In genomic region chr2:195410272-195410671, GRCh38 we compare ENCODE assay signal across 15 cellular contexts.
DNase-seq lines count a peak whose midpoint lies in the region; ATAC-seq and TF ChIP-seq lines count a peak whose summit lies in the region.
"Had no signal": no experiment of that assay in that cellular context is flagged by ENCODE, and none has a peak within 500 bp of the region (broad histone marks: within the 10 kb centered on the region; RNA-seq: fewer than 3 reads in every experiment).

No MANE protein-coding gene starts in this region.

- H3K9me3 Mint-ChIP-seq in GM23338 = no peaks in the 10 kb centered on the region
- peaks cover 0 to 2% of the 10 kb centered on the region in 2 donors for H3K9me3 Mint-ChIP-seq in stimulated activated naive B cell treated with anti-CD40 and anti-IgM and Interleukin-4, amounts not matched to agents 10 μg/mL and 1 μg/mL and 100 μg/mL, for 72 hours
- H3K9me3 Mint-ChIP-seq in type B pancreatic cell = no peaks in the 10 kb centered on the region
- H3K9me3 Mint-ChIP-seq: natural killer cell had no signal

- no peaks in the 10 kb centered on the region for H3K27me3 ChIP-seq in GM23338 (ENCODE audit: insufficient read depth)

- H2AFZ ChIP-seq in GM23338 = no peak overlapping the region

- H3K36me3 ChIP-seq in GM23338 (ENCODE audit: insufficient read depth) = no peaks in the 10 kb centered on the region

- H3K36me3 Mint-ChIP-seq in GM23338 (ENCODE audit: low read depth) (peaks cover 2% of the 10 kb centered on the region; the same call in 1 of the 3 replicates), type B pancreatic cell (no peaks in the 10 kb centered on the region)
- no peaks in the 10 kb centered on the region for H3K36me3 Mint-ChIP-seq in stimulated activated naive B cell treated with anti-CD40 and anti-IgM and Interleukin-4, amounts not matched to agents 10 μg/mL and 1 μg/mL and 100 μg/mL, for 72 hours
- H3K36me3 Mint-ChIP-seq: natural killer cell had no signal

- H4K20me1 ChIP-seq in GM23338 (replicated peaks; ENCODE audit: insufficient read depth) = no peaks in the 10 kb centered on the region

- no peak overlapping the region for H3K4me3 ChIP-seq in GM23338

- H3K4me1 Mint-ChIP-seq in GM23338 (peaks cover 22% of the 10 kb centered on the region), type B pancreatic cell (ENCODE audit: unreplicated experiment) (peaks cover 6% of the 10 kb centered on the region)
- H3K4me1 Mint-ChIP-seq in stimulated activated naive B cell treated with anti-CD40 and anti-IgM and Interleukin-4, amounts not matched to agents 10 μg/mL and 1 μg/mL and 100 μg/mL, for 72 hours = peaks cover 21 to 39% of the 10 kb centered on the region in 2 donors

- peak; percentile 75 for ATAC-seq in GM23338
- ATAC-seq in HG03175 (IDR thresholded peaks at IDR 0.05; ENCODE audit: unreplicated experiment) = peak; percentile 58
- peak; percentile 91 to 94 for ATAC-seq in stimulated activated naive B cell treated with anti-CD40 and anti-IgM and Interleukin-4, amounts not matched to agents 10 μg/mL and 1 μg/mL and 100 μg/mL, for 72 hours (replicated peaks)
- ATAC-seq: natural killer cell had no signal

- no peak overlapping the region for H3K4me2 ChIP-seq in GM23338

- no peak for TF ChIP-seq CTCF in GM23338 (conservative IDR thresholded peaks at IDR 0.05; ENCODE audit: low read depth in 2 of 2)
- no peak for TF ChIP-seq CTCF in type B pancreatic cell (conservative IDR thresholded peaks at IDR 0.05)

- H3K4me1 ChIP-seq in GM23338 (ENCODE audit: insufficient read depth) = peaks cover 20% of the 10 kb centered on the region

- H3F3A ChIP-seq in GM23338 (replicated peaks; ENCODE audit: low read depth) = no peaks in the 10 kb centered on the region

- H3K27ac Mint-ChIP-seq in GM23338 (no peak overlapping the region), type B pancreatic cell (no peak overlapping the region)
- peak overlapping the region; percentile 51 for H3K27ac Mint-ChIP-seq in stimulated activated naive B cell treated with anti-CD40 and anti-IgM and Interleukin-4, amounts not matched to agents 10 μg/mL and 1 μg/mL and 100 μg/mL, for 72 hours
- H3K27ac Mint-ChIP-seq: natural killer cell had no signal

- H3K27me3 Mint-ChIP-seq in GM23338 (ENCODE audit: insufficient read depth, low read depth, poor library complexity) (no peaks in the 10 kb centered on the region), type B pancreatic cell (no peaks in the 10 kb centered on the region)
- no peaks in the 10 kb centered on the region for H3K27me3 Mint-ChIP-seq in stimulated activated naive B cell treated with anti-CD40 and anti-IgM and Interleukin-4, amounts not matched to agents 10 μg/mL and 1 μg/mL and 100 μg/mL, for 72 hours
- H3K27me3 Mint-ChIP-seq: activated naive CD8-positive, alpha-beta T cell treated with anti-CD3 and anti-CD28 coated beads, Interleukin-2, amount 10 ng/mL, durations not matched to agents 7 days and 5 days had no signal

- DNase-seq in SIG-M5 treated with dmso at 0.1 percent for 504 hours (lab: John Stamatoyannopoulos, UW; ENCODE audit: unreplicated experiment) (peak; percentile 49), SIG-M5 (lab: John Stamatoyannopoulos, UW) (no peak), GM23338 (ENCODE audit: low spot score) (peak; percentile 38), LoVo (ENCODE audit: low spot score) (no peak), hypothalamus (lab: John Stamatoyannopoulos, UW) (no peak), type B pancreatic cell (ENCODE audit: extremely low spot score, unreplicated experiment) (no peak)
- DNase-seq in stimulated activated naive B cell treated with anti-CD40 and anti-IgM and Interleukin-4, amounts not matched to agents 10 μg/mL and 1 μg/mL and 100 μg/mL, for 72 hours = no peak
- DNase-seq: activated CD4-positive, alpha-beta T cell treated with anti-CD3 and anti-CD28 coated beads, Interleukin-2, amount 50 U/mL, for 48 hours; activated naive CD8-positive, alpha-beta T cell treated with anti-CD3 and anti-CD28 coated beads, Interleukin-2, amount 10 ng/mL, durations not matched to agents 7 days and 5 days; natural killer cell; NCI-H1092; T-helper 1 cell had no signal

- H3K9me2 ChIP-seq in GM23338 (ENCODE audit: insufficient read depth) = no peaks in the 10 kb centered on the region

- no peak overlapping the region for H3K4me3 Mint-ChIP-seq in GM23338
- no peak overlapping the region for H3K4me3 Mint-ChIP-seq in stimulated activated naive B cell treated with anti-CD40 and anti-IgM and Interleukin-4, amounts not matched to agents 10 μg/mL and 1 μg/mL and 100 μg/mL, for 72 hours
- H3K4me3 Mint-ChIP-seq in type B pancreatic cell = no peak overlapping the region
- H3K4me3 Mint-ChIP-seq: activated naive CD8-positive, alpha-beta T cell treated with anti-CD3 and anti-CD28 coated beads, Interleukin-2, amount 10 ng/mL, durations not matched to agents 7 days and 5 days; natural killer cell had no signal

- no peak overlapping the region for H3K27ac ChIP-seq in GM23338 (ENCODE audit: low read depth)
- H3K27ac ChIP-seq: 22Rv1, HL-60 had no signal

- no peaks in the 10 kb centered on the region for H3K79me2 ChIP-seq in GM23338 (replicated peaks; ENCODE audit: insufficient read depth)

TF ChIP-seq in GM23338, 12 proteins besides CTCF, POLR2A, EP300 and RAD21:
- TF ChIP-seq NANOG (IDR thresholded peaks at IDR 0.05; ENCODE audit: borderline replicate concordance) (no peak), ZNF462 (CRISPR knock-in tag; IDR thresholded peaks at IDR 0.05) (0 out of 2 replicates have a peak, but pooled peaks have one; percentile 29)
TF ChIP-seq in GM23338: peak in this region for 1.

Comparison
In these comparisons a context has a peak if more than half of its experiments do, and no peak if none do; other contexts are left out.
1. DNase-seq: peak in SIG-M5 treated with dmso at 0.1 percent for 504 hours (single experiment) and GM23338 (single experiment); none in SIG-M5 (single experiment), stimulated activated naive B cell treated with anti-CD40 and anti-IgM and Interleukin-4, amounts not matched to agents 10 μg/mL and 1 μg/mL and 100 μg/mL, for 72 hours (single experiment), LoVo (single experiment), hypothalamus (0 of 51) and type B pancreatic cell (single experiment).
2. Peak in every context shown above with its lines, with median percentiles within 50 percentile points of each other: ATAC-seq.